ENCODE assay signal across 25 cellular contexts in the genomic region with DNA sequence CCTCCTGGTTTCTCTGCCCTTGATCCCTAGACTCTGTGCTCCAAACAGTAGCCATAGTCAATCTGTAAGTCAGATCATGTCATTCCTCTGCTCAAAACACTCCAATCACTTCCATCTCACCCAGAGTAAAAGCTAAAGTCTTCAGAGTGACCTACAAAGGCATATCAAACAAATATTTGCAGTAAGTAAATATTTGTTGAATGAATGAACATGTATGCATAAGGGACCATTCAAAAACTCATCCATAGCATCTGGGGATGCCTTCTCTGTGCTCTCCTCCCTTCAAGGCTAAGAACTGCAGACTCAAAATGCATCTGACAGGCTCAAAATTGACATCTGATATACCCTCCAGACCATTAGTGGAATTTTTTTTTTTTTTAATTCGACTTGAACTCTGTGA.
"Had no signal": no experiment of that assay in that cellular context is flagged by ENCODE, and none has a peak within 500 bp of the region (broad histone marks: within the 10 kb centered on the region; RNA-seq: fewer than 3 reads in every experiment).

No MANE protein-coding gene starts in this region.

- FAIRE-seq: RCC 7860 had no signal

- DNase-seq: activated CD4-positive, alpha-beta memory T cell treated with anti-CD3 and anti-CD28 coated beads, Interleukin-2, amount 10 ng/mL, durations not matched to agents 7 days and 5 days; activated CD4-positive, alpha-beta T cell treated with anti-CD3 and anti-CD28 coated beads for 1 hour; activated CD4-positive, alpha-beta T cell treated with anti-CD3 and anti-CD28 coated beads for 48 hours; activated CD4-positive, CD25-positive, alpha-beta regulatory T cell; activated gamma-delta T cell; activated naive CD4-positive, alpha-beta T cell treated with Interleukin-2 at 50 U/mL for 16 hours; activated naive CD8-positive, alpha-beta T cell treated with anti-CD3 and anti-CD28 coated beads, Interleukin-2, amount 10 ng/mL, durations not matched to agents 7 days and 5 days; activated T-cell treated with anti-CD3 and anti-CD28 coated beads, Interleukin-2, amount 50 U/mL, for 24 hours; amygdala; cortex of kidney; NCI-H1105 treated with DMSO at 0.1 percent for 48 hours; NCI-H1436; NCI-H1694; NCI-H1930; NCI-H345; NCI-H526 treated with DMSO at 0.1 percent for 48 hours; NK-92 treated with Interleukin-12 subunit alpha and Interleukin-12 subunit beta, amount 100 ng/mL, for 24 hours; PC-9; SIG-M5; SW 1271; T-helper 1 cell; T-helper 2 cell; T-helper 9 cell; WERI-Rb-1 had no signal
